ENCODE assay signal across 22 cellular contexts in genomic region chr19:12772323-12772722, GRCh38. TPM values are rescaled to one million over a fixed set of nuclear protein-coding genes. Genes with fewer than 3 reads are reported as not detected.
DNase-seq lines count a peak whose midpoint lies in the region; ATAC-seq and TF ChIP-seq lines count a peak whose summit lies in the region.
"Had no signal": no experiment of that assay in that cellular context is flagged by ENCODE, and none has a peak within 500 bp of the region (broad histone marks: within the 10 kb centered on the region; RNA-seq: fewer than 3 reads in every experiment).

No MANE protein-coding gene starts in this region.

- H2BK20ac ChIP-seq in H9 (ENCODE audit: low read depth, low read length, poor library complexity, severe bottlenecking), result no peak overlapping the region

- no peak overlapping the region for H3K14ac ChIP-seq in H9 (ENCODE audit: insufficient read depth, low read length)

- no peak overlapping the region for H4K91ac ChIP-seq in H9 (ENCODE audit: insufficient read length, low read depth, low read length)

- H3K9ac ChIP-seq in skeletal muscle tissue (ENCODE audit: low read depth in 1 of 3, low read length in 3 of 3), result peak overlapping the region in 2 of 3 donors; percentile 24 to 60
- H3K9ac ChIP-seq in H9 (ENCODE audit: extremely low read depth, insufficient read length, low read length), result no peak overlapping the region

- 61% methylated on average over 4 of the region's 4 CpGs for WGBS in right cardiac atrium
- WGBS in H9 (ENCODE audit: extremely low coverage, insufficient read length, low lambda C conversion rate), result no CpG with 5 or more reads among the region's 4 CpGs
- 76% methylated on average over 3 of the region's 4 CpGs for WGBS in suprapubic skin

- H3K27me3 Mint-ChIP-seq in T-helper 17 cell, result no peaks in the 10 kb centered on the region
- no peaks in the 10 kb centered on the region for H3K27me3 Mint-ChIP-seq in activated CD4-positive, alpha-beta T cell treated with anti-CD3 and anti-CD28 coated beads, Interleukin-2, amount 10 ng/mL, durations not matched to agents 7 days and 5 days
- no peaks in the 10 kb centered on the region for H3K27me3 Mint-ChIP-seq in H9 (ENCODE audit: low read depth)
- H3K27me3 Mint-ChIP-seq: IgD-negative memory B cell had no signal

- no peak overlapping the region for H3K4me3 ChIP-seq in right cardiac atrium (ENCODE audit: low read length)
- peak overlapping the region in 1 of 3 donors; percentile 54 for H3K4me3 ChIP-seq in skeletal muscle tissue (ENCODE audit: low read length in 3 of 3)
- no peak overlapping the region for H3K4me3 ChIP-seq in suprapubic skin
- H3K4me3 ChIP-seq: SJCRH30 had no signal

- H3K79me1 ChIP-seq in H9 (ENCODE audit: insufficient read depth, low read depth, low read length, poor library complexity, severe bottlenecking), result no peaks in the 10 kb centered on the region

- no peaks in the 10 kb centered on the region for H3K27me3 ChIP-seq in right cardiac atrium (ENCODE audit: control insufficient read depth, insufficient read depth)
- H3K27me3 ChIP-seq in skeletal muscle tissue (ENCODE audit: control insufficient read depth in 3 of 3, insufficient read depth in 3 of 3, low read length in 3 of 3), result no peaks in the 10 kb centered on the region
- no peaks in the 10 kb centered on the region for H3K27me3 ChIP-seq in H9 (ENCODE audit: insufficient read depth, low read length)
- no peaks in the 10 kb centered on the region for H3K27me3 ChIP-seq in suprapubic skin
- H3K27me3 ChIP-seq: SJCRH30 had no signal

- H3K36me3 Mint-ChIP-seq in T-helper 17 cell (ENCODE audit: low read depth), result peaks cover 2% of the 10 kb centered on the region
- no peaks in the 10 kb centered on the region for H3K36me3 Mint-ChIP-seq in activated CD4-positive, alpha-beta T cell treated with anti-CD3 and anti-CD28 coated beads, Interleukin-2, amount 10 ng/mL, durations not matched to agents 7 days and 5 days (ENCODE audit: low read depth)
- H3K36me3 Mint-ChIP-seq in H9 (ENCODE audit: insufficient read depth in 1 of 3, low read depth in 3 of 3), result peaks cover 21 to 34% (median 32%) of the 10 kb centered on the region in 3 experiments
- H3K36me3 Mint-ChIP-seq: IgD-negative memory B cell had no signal

- H3K18ac ChIP-seq in H9 (ENCODE audit: insufficient read length, low read depth, low read length), result no peak overlapping the region

- POLR2A ChIA-PET in activated CD4-positive, alpha-beta T cell treated with anti-CD3 and anti-CD28 coated beads, Interleukin-2, amount 10 ng/mL, durations not matched to agents 7 days and 5 days (lab: Charles Lee), result no interaction called here

- no peak overlapping the region for H3K23ac ChIP-seq in H9 (ENCODE audit: insufficient read length, low read depth, low read length)

- no peak for TF ChIP-seq POLR2A in suprapubic skin (IDR thresholded peaks at IDR 0.05)

- no peaks in the 10 kb centered on the region for H3K79me2 ChIP-seq in H9 (ENCODE audit: insufficient read depth, low read length)

- H3K9me3 ChIP-seq in T-helper 17 cell (ENCODE audit: control insufficient read depth, low read length, poor library complexity, severe bottlenecking) (no peaks in the 10 kb centered on the region), right cardiac atrium (ENCODE audit: control insufficient read depth, low read length) (no peaks in the 10 kb centered on the region), skeletal muscle tissue (ENCODE audit: control insufficient read depth in 3 of 3, low read length in 3 of 3) (no peaks in the 10 kb centered on the region), H9 (ENCODE audit: control insufficient read depth, low read depth, low read length) (no peaks in the 10 kb centered on the region), suprapubic skin (no peaks in the 10 kb centered on the region)
- H3K9me3 ChIP-seq: SJCRH30 had no signal

- no peaks in the 10 kb centered on the region for H3K9me3 Mint-ChIP-seq in activated CD4-positive, alpha-beta T cell treated with anti-CD3 and anti-CD28 coated beads, Interleukin-2, amount 10 ng/mL, durations not matched to agents 7 days and 5 days
- H3K9me3 Mint-ChIP-seq in H9, result no peaks in the 10 kb centered on the region
- H3K9me3 Mint-ChIP-seq: IgD-negative memory B cell had no signal

- no peak overlapping the region for H2AK5ac ChIP-seq in H9 (ENCODE audit: insufficient read length, low read length)

- TF ChIP-seq EP300 in suprapubic skin (IDR thresholded peaks at IDR 0.05), result no peak

- H3K27ac ChIP-seq in right cardiac atrium (ENCODE audit: low read length) (no peak overlapping the region), skeletal muscle tissue (ENCODE audit: low read depth, low read length) (peak overlapping the region; percentile 85), H9 (ENCODE audit: insufficient read length, low read depth, low read length) (no peak overlapping the region), suprapubic skin (no peak overlapping the region)
- H3K27ac ChIP-seq: C4-2B, HL-60, SJCRH30 had no signal

- H4K5ac ChIP-seq in H9 (ENCODE audit: insufficient read length, low read depth, low read length), result no peak overlapping the region

- H3K4me1 Mint-ChIP-seq in T-helper 17 cell (peaks cover 10% of the 10 kb centered on the region), H9 (peaks cover 19 to 22% of the 10 kb centered on the region in 2 experiments)
- peaks cover 25% of the 10 kb centered on the region for H3K4me1 Mint-ChIP-seq in activated CD4-positive, alpha-beta T cell treated with anti-CD3 and anti-CD28 coated beads, Interleukin-2, amount 10 ng/mL, durations not matched to agents 7 days and 5 days

- H3K4me1 ChIP-seq in right cardiac atrium (ENCODE audit: control insufficient read depth, insufficient read depth, low read length) (peaks cover 5% of the 10 kb centered on the region), skeletal muscle tissue (ENCODE audit: control insufficient read depth in 3 of 3, insufficient read depth in 3 of 3, low read length in 3 of 3) (peaks cover 44 to 58% (median 57%) of the 10 kb centered on the region in 3 donors), H9 (ENCODE audit: insufficient read depth, low read length) (no peaks in the 10 kb centered on the region; the same call in 1 of the 2 replicates), suprapubic skin (peaks cover 26% of the 10 kb centered on the region)

- H3K36me3 ChIP-seq in skeletal muscle tissue (ENCODE audit: control insufficient read depth in 3 of 3, insufficient read depth in 3 of 3, low read length in 3 of 3), result peaks cover 10 to 21% (median 21%) of the 10 kb centered on the region in 3 donors
- H3K36me3 ChIP-seq in suprapubic skin, result peaks cover 24% of the 10 kb centered on the region

- ATAC-seq in T-helper 17 cell, result no peak
- ATAC-seq in right cardiac atrium, result peak in 1 of 2 donors; percentile 11
- ATAC-seq: PC-3 had no signal

- H2BK120ac ChIP-seq in H9 (ENCODE audit: low read depth, low read length, poor library complexity, severe bottlenecking), result no peak overlapping the region

- DNase-seq in T-helper 17 cell (no peak), fibroblast of gingiva (ENCODE audit: low read depth) (peak; percentile 68), right cardiac atrium (peak in 2 of 3 donors; percentile 45 to 53), H9 (no peak), suprapubic skin (ENCODE audit: low spot score in 2 of 2) (no peak)
- no peak for DNase-seq in activated CD4-positive, alpha-beta T cell treated with anti-CD3 and anti-CD28 coated beads, Interleukin-2, amount 10 ng/mL, durations not matched to agents 7 days and 5 days
- DNase-seq: ACHN, AML-193, DMS79, HCEC 1CT, NCI-H1417 treated with DMSO at 0.1 percent for 48 hours, NCI-H187 treated with DMSO at 0.1 percent for 48 hours, NCI-H2227 treated with DMSO at 0.1 percent for 48 hours, NCI-H524, PC-3, RPMI8226 had no signal

- H3K56ac ChIP-seq in H9 (ENCODE audit: insufficient read length, low read depth, low read length), result no peak overlapping the region

- no peak overlapping the region for H2BK5ac ChIP-seq in H9 (ENCODE audit: insufficient read length, low read length)

- H3T11ph ChIP-seq in H9 (ENCODE audit: low read length), result no peak overlapping the region

- H3K23me2 ChIP-seq in H9 (ENCODE audit: insufficient read length, low read depth, low read length, poor library complexity, severe bottlenecking), result peaks cover 3% of the 10 kb centered on the region

- TF ChIP-seq CTCF in H9 (conservative IDR thresholded peaks at IDR 0.05), result no peak
- no peak for TF ChIP-seq CTCF in suprapubic skin (IDR thresholded peaks at IDR 0.05)

- H3K27ac Mint-ChIP-seq in T-helper 17 cell (peak overlapping the region; percentile 45), H9 (no peak overlapping the region; a peak in 1 of 7 replicates)
- H3K27ac Mint-ChIP-seq in activated CD4-positive, alpha-beta T cell treated with anti-CD3 and anti-CD28 coated beads, Interleukin-2, amount 10 ng/mL, durations not matched to agents 7 days and 5 days, result no peak overlapping the region

- H4K20me1 ChIP-seq in H9 (ENCODE audit: control insufficient read depth, insufficient read depth, insufficient read length), result no peaks in the 10 kb centered on the region

- H2AFZ ChIP-seq in H9 (ENCODE audit: low read length), result no peak overlapping the region

- H2BK15ac ChIP-seq in H9 (ENCODE audit: low read depth, low read length), result no peak overlapping the region

- no peak overlapping the region for H3K4me2 ChIP-seq in H9 (ENCODE audit: insufficient read depth, insufficient read length, low read length)

- H4K8ac ChIP-seq in H9 (replicated peaks; ENCODE audit: insufficient read length, low read depth, low read length), result no peak overlapping the region

- CTCF ChIA-PET in activated CD4-positive, alpha-beta T cell treated with anti-CD3 and anti-CD28 coated beads, Interleukin-2, amount 10 ng/mL, durations not matched to agents 7 days and 5 days (lab: Charles Lee), result interaction anchor here (1.2 to 3.4 kb wide), 2 partner anchors 12 to 17 kb away, joined by 3 to 20 read pairs; no protein-coding TSS in a partner anchor

- H3K4ac ChIP-seq in H9 (ENCODE audit: low read depth, low read length), result no peak overlapping the region

- H3K4me3 Mint-ChIP-seq in T-helper 17 cell (no peak overlapping the region), H9 (peak overlapping the region in 1 of 2 experiments; percentile 14; a peak in 1 of 5 replicates)
- H3K4me3 Mint-ChIP-seq in activated CD4-positive, alpha-beta T cell treated with anti-CD3 and anti-CD28 coated beads, Interleukin-2, amount 10 ng/mL, durations not matched to agents 7 days and 5 days, result no peak overlapping the region
- H3K4me3 Mint-ChIP-seq: IgD-negative memory B cell had no signal

- intact Hi-C loops in right cardiac atrium (cut with DNase I), result no loop called here

- H2BK12ac ChIP-seq in H9 (ENCODE audit: insufficient read length, low read depth, low read length), result no peak overlapping the region

RNA-seq across cellular contexts. Expression of gene HOOK2, which starts 3.0 kb away (rescaled TPM):
- total RNA-seq in T-helper 17 cell (10 to 100 TPM; 14.9 to 19.3 TPM), right cardiac atrium (10 to 100 TPM in 2 of 4 donors, 1 to 10 TPM in 2; 9.3 to 22.9 (median 13.4) TPM), skeletal muscle tissue (13.6 TPM), H9 (2021) (56.8 and 64.7 TPM in 2 replicates), suprapubic skin (100 to 1,000 TPM in 2 of 4 donors, 10 to 100 TPM in 2; 55.1 to 227 (median 83.6) TPM)
- polyA plus RNA-seq in right cardiac atrium, result 18.0 TPM
- total RNA-seq in activated CD4-positive, alpha-beta T cell treated with anti-CD3 and anti-CD28 coated beads, Interleukin-2, amount 10 ng/mL, durations not matched to agents 7 days and 5 days, result 10 to 100 TPM; 13.9 to 14.0 TPM

RNA-seq across cellular contexts. Expression of gene JUNB, which starts 19.0 kb away (rescaled TPM):
- 1,000 to 10,000 TPM; 1,500 to 1,584 TPM for total RNA-seq in T-helper 17 cell
- 100 to 1,000 TPM in 1 of 4 donors, 10 to 100 TPM in 3; 29.9 to 209 (median 51.9) TPM for total RNA-seq in right cardiac atrium
- 156 TPM for polyA plus RNA-seq in right cardiac atrium
- 31.3 TPM for total RNA-seq in skeletal muscle tissue
- 10 to 100 TPM; 66.7 to 78.4 TPM for total RNA-seq in activated CD4-positive, alpha-beta T cell treated with anti-CD3 and anti-CD28 coated beads, Interleukin-2, amount 10 ng/mL, durations not matched to agents 7 days and 5 days
- total RNA-seq in H9 (2021), result 15.9 and 18.0 TPM in 2 replicates
- total RNA-seq in suprapubic skin, result 1,000 to 10,000 TPM in 3 of 4 donors, 100 to 1,000 TPM in 1; 687 to 2,027 (median 1,088) TPM

RNA-seq across cellular contexts. Expression of gene BEST2, which starts 20.7 kb away (rescaled TPM):
- total RNA-seq in T-helper 17 cell (not detected), right cardiac atrium (not detected), skeletal muscle tissue (not detected), H9 (2021) (1.6 and 2.0 TPM in 2 replicates), suprapubic skin (10 to 100 TPM; 18.2 to 62.0 (median 46.8) TPM)
- not detected for polyA plus RNA-seq in right cardiac atrium
- not detected for total RNA-seq in activated CD4-positive, alpha-beta T cell treated with anti-CD3 and anti-CD28 coated beads, Interleukin-2, amount 10 ng/mL, durations not matched to agents 7 days and 5 days
- total RNA-seq: HT1080 had no signal
- polyA plus RNA-seq: IgD-negative memory B cell had no signal

RNA-seq across cellular contexts. Expression of gene PRDX2, which starts 29.3 kb away (rescaled TPM):
- total RNA-seq in T-helper 17 cell, result 10 to 100 TPM; 92.6 to 97.0 TPM
- total RNA-seq in right cardiac atrium, result 100 to 1,000 TPM; 595 to 772 (median 666) TPM
- polyA plus RNA-seq in right cardiac atrium, result 834 TPM
- 207 TPM for total RNA-seq in skeletal muscle tissue
- 100 to 1,000 TPM; 274 to 288 TPM for total RNA-seq in activated CD4-positive, alpha-beta T cell treated with anti-CD3 and anti-CD28 coated beads, Interleukin-2, amount 10 ng/mL, durations not matched to agents 7 days and 5 days
- total RNA-seq in H9 (2021), result 468 and 485 TPM in 2 replicates
- 100 to 1,000 TPM; 270 to 579 (median 540) TPM for total RNA-seq in suprapubic skin

RNA-seq across cellular contexts. Expression of gene THSD8, which starts 29.5 kb away (rescaled TPM):
- total RNA-seq in T-helper 17 cell, result 1 to 10 TPM in 1 of 2 donors, under 1 TPM in 1; 0.85 to 3.0 TPM
- total RNA-seq in right cardiac atrium, result 1 to 10 TPM; 2.2 to 3.6 (median 3.0) TPM
- polyA plus RNA-seq in right cardiac atrium, result 2.5 TPM
- not detected for total RNA-seq in skeletal muscle tissue
- 10 to 100 TPM; 27.0 to 31.1 TPM for total RNA-seq in activated CD4-positive, alpha-beta T cell treated with anti-CD3 and anti-CD28 coated beads, Interleukin-2, amount 10 ng/mL, durations not matched to agents 7 days and 5 days
- 45.8 and 48.1 TPM in 2 replicates for total RNA-seq in H9 (2021)
- 1 to 10 TPM in 1 of 4 donors, not detected in 3; 1.6 TPM for total RNA-seq in suprapubic skin
- total RNA-seq: HT1080, PC-3, SJCRH30 had no signal

Comparison
In these comparisons a context has a peak if more than half of its experiments do, and no peak if none do; other contexts are left out.
1. DNase-seq: peak in fibroblast of gingiva (single experiment) and right cardiac atrium (2 of 3); none in T-helper 17 cell (0 of 3), activated CD4-positive, alpha-beta T cell treated with anti-CD3 and anti-CD28 coated beads, Interleukin-2, amount 10 ng/mL, durations not matched to agents 7 days and 5 days (single experiment), H9 (single experiment) and suprapubic skin (0 of 2).